Comparison of ENCODE assay signal across 22 cellular contexts in the genomic region with DNA sequence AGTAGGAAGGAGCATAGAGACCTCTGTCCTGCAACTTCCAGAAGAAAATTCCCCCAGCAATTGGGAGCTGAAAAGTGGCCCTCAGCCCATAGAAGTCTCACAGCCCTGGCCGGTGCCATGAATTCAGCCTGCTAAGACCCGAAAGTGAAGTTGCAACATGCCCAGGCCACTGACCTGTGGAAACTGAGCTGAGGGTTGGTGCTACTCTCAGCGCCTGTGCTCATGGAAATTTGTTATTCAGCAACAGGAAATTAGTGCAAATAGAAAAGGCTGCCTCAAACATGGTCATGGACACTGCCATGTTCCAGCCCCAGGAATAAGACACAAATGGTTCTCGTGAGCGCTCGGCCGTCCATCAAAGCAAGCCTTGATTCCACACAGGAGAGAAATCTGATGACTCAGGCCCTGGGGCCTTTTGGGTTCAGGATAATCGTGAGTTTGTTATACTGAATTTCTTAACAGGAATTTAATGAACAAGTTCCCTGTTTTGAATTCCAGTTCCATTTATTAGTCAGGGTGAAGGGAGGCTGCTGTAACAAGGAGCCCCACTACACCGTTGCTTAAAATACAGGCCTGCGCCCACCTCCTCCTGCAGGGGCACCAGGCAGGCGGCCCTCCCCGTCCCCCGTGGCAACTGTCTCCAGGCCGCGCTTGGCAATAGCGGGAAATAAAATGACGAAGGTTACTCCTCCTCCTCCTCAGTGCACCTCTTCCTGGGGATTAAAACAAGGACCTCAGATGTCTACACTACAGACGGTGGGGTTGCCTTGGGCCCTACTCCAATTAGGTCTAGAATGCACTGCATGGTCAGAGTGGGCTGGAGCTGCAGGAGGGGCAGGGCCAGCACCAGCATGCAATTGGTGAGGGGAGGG.
"Had no signal": no experiment of that assay in that cellular context is flagged by ENCODE, and none has a peak within 500 bp of the region (broad histone marks: within the 10 kb centered on the region; RNA-seq: fewer than 3 reads in every experiment).

No MANE protein-coding gene starts in this region.

- H3K9me3 Mint-ChIP-seq: activated CD8-positive, alpha-beta T cell treated with anti-CD3 and anti-CD28 coated beads for 36 hours had no signal

- ATAC-seq: activated CD4-positive, CD25-positive, alpha-beta regulatory T cell treated with anti-CD3 and anti-CD28 coated beads, Interleukin-2, amount 50 U/mL, for 24 hours; activated CD8-positive, alpha-beta memory T cell treated with anti-CD3 and anti-CD28 coated beads, Interleukin-2, amount 10 ng/mL, durations not matched to agents 7 days and 5 days; activated CD8-positive, alpha-beta T cell treated with anti-CD3 and anti-CD28 coated beads for 36 hours; natural killer cell treated with Interleukin-12 subunit alpha and Interleukin-12 subunit beta and Interleukin-15 and Interleukin-18, amount 100 ng/mL, for 72 hours had no signal

- H3K4me3 ChIP-seq: pancreas, skin epidermis, stomach, transverse colon, uterus had no signal

- H3K4me1 ChIP-seq: transverse colon had no signal

- DNase-seq: activated CD4-positive, alpha-beta T cell treated with anti-CD3 and anti-CD28 coated beads, Interleukin-2, amount 10 ng/mL, durations not matched to agents 7 days and 5 days; activated CD8-positive, alpha-beta memory T cell treated with anti-CD3 and anti-CD28 coated beads, Interleukin-2, amount 10 ng/mL, durations not matched to agents 7 days and 5 days; activated CD8-positive, alpha-beta T cell treated with anti-CD3 and anti-CD28 coated beads for 36 hours; activated effector memory CD4-positive, alpha-beta T cell treated with anti-CD3 and anti-CD28 coated beads, Interleukin-2, amount 50 U/mL, for 16 hours; activated naive CD4-positive, alpha-beta T cell treated with anti-CD3 and anti-CD28 coated beads, Interleukin-2, amount 10 ng/mL, durations not matched to agents 7 days and 5 days; activated T-cell treated with anti-CD3 and anti-CD28 coated beads for 4 hours; amygdala; cortex of kidney; effector CD4-positive, alpha-beta T cell; erythroblast; kidney; stimulated activated CD4-positive, alpha-beta T cell treated with anti-CD3 and anti-CD28 coated beads, Interleukin-1b, Interleukin-23, amount 100 ng/mL, for 48 hours; transverse colon had no signal

- H3K27me3 ChIP-seq: neutrophil, pancreas, stomach, transverse colon, uterus had no signal

- H3K36me3 Mint-ChIP-seq: activated CD8-positive, alpha-beta memory T cell treated with anti-CD3 and anti-CD28 coated beads, Interleukin-2, amount 10 ng/mL, durations not matched to agents 7 days and 5 days; activated naive CD4-positive, alpha-beta T cell treated with anti-CD3 and anti-CD28 coated beads, Interleukin-2, amount 10 ng/mL, durations not matched to agents 7 days and 5 days; natural killer cell treated with Interleukin-12 subunit alpha and Interleukin-12 subunit beta and Interleukin-15 and Interleukin-18, amount 100 ng/mL, for 72 hours had no signal

- H3K27ac ChIP-seq: neutrophil, pancreas, skin epidermis, transverse colon, VCaP had no signal

- H3K27ac Mint-ChIP-seq: activated CD4-positive, alpha-beta T cell treated with anti-CD3 and anti-CD28 coated beads, Interleukin-2, amount 10 ng/mL, durations not matched to agents 7 days and 5 days; activated CD8-positive, alpha-beta memory T cell treated with anti-CD3 and anti-CD28 coated beads, Interleukin-2, amount 10 ng/mL, durations not matched to agents 7 days and 5 days; activated CD8-positive, alpha-beta T cell treated with anti-CD3 and anti-CD28 coated beads for 36 hours; activated naive CD4-positive, alpha-beta T cell treated with anti-CD3 and anti-CD28 coated beads, Interleukin-2, amount 10 ng/mL, durations not matched to agents 7 days and 5 days; natural killer cell treated with Interleukin-12 subunit alpha and Interleukin-12 subunit beta and Interleukin-15 and Interleukin-18, amount 100 ng/mL, for 72 hours; T-helper 2 cell treated with Interferon-gamma antibody and Interleukin-4, amounts not matched to agents 5 μg/mL and 100 μg/mL, for 36 hours had no signal

- H3K27me3 Mint-ChIP-seq: activated CD4-positive, alpha-beta T cell treated with anti-CD3 and anti-CD28 coated beads, Interleukin-2, amount 10 ng/mL, durations not matched to agents 7 days and 5 days; activated CD8-positive, alpha-beta memory T cell treated with anti-CD3 and anti-CD28 coated beads, Interleukin-2, amount 10 ng/mL, durations not matched to agents 7 days and 5 days had no signal

- H3K36me3 ChIP-seq: neutrophil, pancreas, stomach, transverse colon, uterus had no signal

- H3K9me3 ChIP-seq: neutrophil, pancreas, stomach, transverse colon, uterus had no signal

- H3K4me3 Mint-ChIP-seq: activated CD4-positive, alpha-beta T cell treated with anti-CD3 and anti-CD28 coated beads, Interleukin-2, amount 10 ng/mL, durations not matched to agents 7 days and 5 days; activated CD8-positive, alpha-beta memory T cell treated with anti-CD3 and anti-CD28 coated beads, Interleukin-2, amount 10 ng/mL, durations not matched to agents 7 days and 5 days; activated CD8-positive, alpha-beta T cell treated with anti-CD3 and anti-CD28 coated beads for 36 hours; activated naive CD4-positive, alpha-beta T cell treated with anti-CD3 and anti-CD28 coated beads, Interleukin-2, amount 10 ng/mL, durations not matched to agents 7 days and 5 days; natural killer cell treated with Interleukin-12 subunit alpha and Interleukin-12 subunit beta and Interleukin-15 and Interleukin-18, amount 100 ng/mL, for 72 hours; T-helper 2 cell treated with Interferon-gamma antibody and Interleukin-4, amounts not matched to agents 5 μg/mL and 100 μg/mL, for 36 hours had no signal

- H3K4me1 Mint-ChIP-seq: activated CD4-positive, alpha-beta T cell treated with anti-CD3 and anti-CD28 coated beads, Interleukin-2, amount 10 ng/mL, durations not matched to agents 7 days and 5 days; activated CD8-positive, alpha-beta memory T cell treated with anti-CD3 and anti-CD28 coated beads, Interleukin-2, amount 10 ng/mL, durations not matched to agents 7 days and 5 days; activated naive CD4-positive, alpha-beta T cell treated with anti-CD3 and anti-CD28 coated beads, Interleukin-2, amount 10 ng/mL, durations not matched to agents 7 days and 5 days had no signal
